Comparison of ENCODE assay signal across 8 cellular contexts in the genomic region with DNA sequence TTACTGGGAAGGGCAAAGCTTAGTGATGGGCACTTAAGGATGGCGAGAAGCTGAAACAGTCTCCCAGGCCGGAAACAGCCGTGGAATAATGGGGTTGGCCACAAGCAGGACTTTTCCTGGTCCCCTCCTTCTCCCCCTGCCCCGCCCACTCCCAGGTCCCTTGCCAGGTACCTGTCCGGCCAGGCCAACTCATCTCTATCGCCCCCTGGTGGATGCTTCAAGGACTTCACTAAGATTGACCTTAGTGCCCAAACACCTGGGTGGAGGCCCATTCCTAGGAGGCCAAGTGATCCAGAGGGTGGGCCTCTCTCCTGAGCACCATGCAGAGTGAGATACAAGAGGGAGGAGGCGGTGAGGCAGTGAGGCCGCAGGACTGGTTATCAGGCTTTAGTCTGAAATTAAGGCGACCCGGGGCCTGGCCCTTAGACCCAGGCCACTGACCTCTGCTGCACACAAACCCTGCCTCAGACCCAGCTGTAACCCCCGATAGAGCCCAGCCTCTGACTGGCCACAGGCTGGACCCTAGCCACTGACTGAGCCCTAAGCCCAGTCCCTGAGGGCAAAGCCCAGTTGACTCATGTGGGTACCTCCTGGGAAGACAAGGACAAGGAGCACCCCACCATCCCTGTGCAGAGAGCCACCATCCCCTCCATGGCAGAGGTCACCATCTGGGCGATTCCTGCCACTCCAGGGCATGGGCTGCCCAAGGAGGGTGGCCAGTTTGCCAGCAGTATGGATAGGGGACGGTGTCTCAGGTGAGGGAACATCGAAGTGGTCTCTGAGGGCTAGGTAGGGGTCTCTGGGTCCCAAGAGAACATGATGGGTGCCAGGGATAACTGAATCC. TPM values are rescaled to one million over a fixed set of nuclear protein-coding genes. Genes with fewer than 3 reads are reported as not detected.
DNase-seq lines count a peak whose midpoint lies in the region; ATAC-seq and TF ChIP-seq lines count a peak whose summit lies in the region.

No MANE protein-coding gene starts in this region.

- in situ Hi-C loops in brain microvascular endothelial cell (cut with HindIII; ENCODE audit: low pct_ligation_motif_present, low sequenced_read_pairs), result no loop called here

- peak; percentile 62 for ATAC-seq in HG02981 (IDR thresholded peaks at IDR 0.05; ENCODE audit: unreplicated experiment)
- no peak for ATAC-seq in HG03439 (IDR thresholded peaks at IDR 0.05; ENCODE audit: unreplicated experiment)

- H3K36me3 ChIP-seq in brain microvascular endothelial cell (replicated peaks), result no peaks in the 10 kb centered on the region

- no peaks in the 10 kb centered on the region for H3K27me3 ChIP-seq in brain microvascular endothelial cell (replicated peaks)

- DNase-seq in ELF-1 (ENCODE audit: low read depth, low spot score) (peak; percentile 75), T-helper 9 cell (peak; percentile 71), brain microvascular endothelial cell (no peak), left kidney (ENCODE audit: low read depth, low spot score) (peak; percentile 75), mesenteric fat pad (ENCODE audit: low spot score) (no peak)
- peak; percentile 30 to 64 (median 54) for DNase-seq in stimulated activated CD4-positive, alpha-beta T cell treated with anti-CD3 and anti-CD28 coated beads, TNF-alpha, amount 100 ng/mL, for 48 hours (ENCODE audit: low read depth in 3 of 3)

- H3K27ac ChIP-seq in brain microvascular endothelial cell, result no peak overlapping the region

- peak; percentile 83 for TF ChIP-seq CTCF in brain microvascular endothelial cell (IDR thresholded peaks at IDR 0.05; ENCODE audit: low read depth, low read length, missing control alignments)

- H3K4me3 ChIP-seq in brain microvascular endothelial cell (ENCODE audit: low read depth, low read length), result no peak overlapping the region

RNA-seq across cellular contexts. Expression of gene VIPR1, which starts 37.6 kb away (rescaled TPM):
- 2.4 TPM for total RNA-seq in mesenteric fat pad

RNA-seq across cellular contexts. Expression of gene SEC22C, which starts 41.7 kb away (rescaled TPM):
- 44.7 TPM for total RNA-seq in mesenteric fat pad

RNA-seq across cellular contexts. Expression of gene SS18L2, which starts 50.6 kb away (rescaled TPM):
- 23.3 TPM for total RNA-seq in mesenteric fat pad

Comparison
In these comparisons a context has a peak if more than half of its experiments do, and no peak if none do; other contexts are left out.
1. DNase-seq: peak in ELF-1 (single experiment), T-helper 9 cell (single experiment), left kidney (single experiment) and stimulated activated CD4-positive, alpha-beta T cell treated with anti-CD3 and anti-CD28 coated beads, TNF-alpha, amount 100 ng/mL, for 48 hours (3 of 3); none in brain microvascular endothelial cell (single experiment) and mesenteric fat pad (single experiment).